ENCODE assay signal across 10 cellular contexts in genomic region chr19:15101479-15102082, GRCh38. TPM values are rescaled to one million over a fixed set of nuclear protein-coding genes. Genes with fewer than 3 reads are reported as not detected.
A peak's percentile ranks its signal among the peaks of the same experiment; 100 is the strongest.
DNase-seq lines count a peak whose midpoint lies in the region; ATAC-seq and TF ChIP-seq lines count a peak whose summit lies in the region.
"Had no signal": no experiment of that assay in that cellular context is flagged by ENCODE, and none has a peak within 500 bp of the region (broad histone marks: within the 10 kb centered on the region; RNA-seq: fewer than 3 reads in every experiment).

No MANE protein-coding gene starts in this region.

- H3K4me3 Mint-ChIP-seq in activated T-helper 1 cell treated with anti-CD3 and anti-CD28 coated beads, Interleukin-12 subunit alpha, Interleukin-12 subunit beta, Interleukin-2, Interleukin-4 antibody, amounts not matched to agents 30 ng/mL and 10 ng/mL and 1 ng/mL, durations not matched to agents 14 hours and 24 hours and 36 hours = no peak overlapping the region
- H3K4me3 Mint-ChIP-seq: stimulated activated naive B cell treated with anti-CD40 and anti-IgM and Interleukin-4, amounts not matched to agents 10 μg/mL and 1 μg/mL and 100 μg/mL, for 72 hours had no signal

- no peak overlapping the region for H3K27ac Mint-ChIP-seq in activated T-helper 1 cell treated with anti-CD3 and anti-CD28 coated beads, Interleukin-12 subunit alpha, Interleukin-12 subunit beta, Interleukin-2, Interleukin-4 antibody, amounts not matched to agents 30 ng/mL and 10 ng/mL and 1 ng/mL, durations not matched to agents 14 hours and 24 hours and 36 hours
- H3K27ac Mint-ChIP-seq: stimulated activated naive B cell treated with anti-CD40 and anti-IgM and Interleukin-4, amounts not matched to agents 10 μg/mL and 1 μg/mL and 100 μg/mL, for 72 hours had no signal

- H4K20me1 ChIP-seq in OCI-LY1 (ENCODE audit: insufficient read depth, low read length) = no peaks in the 10 kb centered on the region
- H4K20me1 ChIP-seq: BLaER1 had no signal

- H3K27me3 ChIP-seq in OCI-LY1 (ENCODE audit: insufficient read depth, low read length) (no peaks in the 10 kb centered on the region; the same call in 1 of the 2 replicates), heart right ventricle (peaks cover 0 to 8% (median 0%) of the 10 kb centered on the region in 7 donors)
- H3K27me3 ChIP-seq: BLaER1 had no signal

- H3F3A ChIP-seq in OCI-LY1 (ENCODE audit: insufficient read depth, low read length) = no peaks in the 10 kb centered on the region

- intact Hi-C loops in activated T-helper 1 cell treated with anti-CD3 and anti-CD28 coated beads, Interleukin-12 subunit alpha, Interleukin-12 subunit beta, Interleukin-2, Interleukin-4 antibody, amounts not matched to agents 30 ng/mL and 10 ng/mL and 1 ng/mL, durations not matched to agents 14 hours and 24 hours and 36 hours (cut with micrococcal nuclease) = loop anchor here (1.0 to 10.0 kb wide), 2 partner anchors 49 to 133 kb away; partner anchors contain the start of gene EPHX3
- intact Hi-C loops in heart right ventricle (cut with DNase I) = loop anchor here in 8 of 10 donors (1.0 to 10.0 kb wide), 7 partner anchors 36 to 353 kb away; no protein-coding TSS in a partner anchor

- H3K4me3 ChIP-seq in OCI-LY1 (ENCODE audit: low read depth, low read length, poor library complexity, severe bottlenecking) = no peak overlapping the region
- H3K4me3 ChIP-seq in heart right ventricle = no peak overlapping the region
- H3K4me3 ChIP-seq: BLaER1 had no signal

- 63 to 66% methylated on average over 3 of the region's 3 CpGs for WGBS in heart right ventricle, 2 donors

- no peaks in the 10 kb centered on the region for H3K9me2 ChIP-seq in OCI-LY1 (ENCODE audit: low read depth, low read length)

- H3K79me2 ChIP-seq in OCI-LY1 (ENCODE audit: insufficient read depth, low read length) = no peaks in the 10 kb centered on the region

- H3K9me3 ChIP-seq in OCI-LY1 (ENCODE audit: low read length) (no peaks in the 10 kb centered on the region), heart right ventricle (peaks cover 0 to 36% (median 16%) of the 10 kb centered on the region in 11 donors)

- H3K36me3 Mint-ChIP-seq in activated T-helper 1 cell treated with anti-CD3 and anti-CD28 coated beads, Interleukin-12 subunit alpha, Interleukin-12 subunit beta, Interleukin-2, Interleukin-4 antibody, amounts not matched to agents 30 ng/mL and 10 ng/mL and 1 ng/mL, durations not matched to agents 14 hours and 24 hours and 36 hours (ENCODE audit: low read depth) = peaks cover 7% of the 10 kb centered on the region

- H3K9ac ChIP-seq in OCI-LY1 (ENCODE audit: low read length) = no peak overlapping the region
- H3K9ac ChIP-seq: BLaER1 had no signal

- H3K4me1 ChIP-seq in OCI-LY1 (ENCODE audit: insufficient read depth, low read length, severe bottlenecking) (no peaks in the 10 kb centered on the region), heart right ventricle (peaks cover 0 to 11% (median 0%) of the 10 kb centered on the region in 9 donors)
- H3K4me1 ChIP-seq: BLaER1 had no signal

- H3K4me2 ChIP-seq in OCI-LY1 (ENCODE audit: low read length) = no peak overlapping the region
- H3K4me2 ChIP-seq: BLaER1 had no signal

- H3K9me3 Mint-ChIP-seq in activated T-helper 1 cell treated with anti-CD3 and anti-CD28 coated beads, Interleukin-12 subunit alpha, Interleukin-12 subunit beta, Interleukin-2, Interleukin-4 antibody, amounts not matched to agents 30 ng/mL and 10 ng/mL and 1 ng/mL, durations not matched to agents 14 hours and 24 hours and 36 hours = peaks cover 19% of the 10 kb centered on the region

- peak; percentile 1 for DNase-seq in NCI-H1092 treated with DMSO at 0.1 percent for 48 hours (lab: John Stamatoyannopoulos, UW)
- no peak for DNase-seq in NCI-H1092 (lab: John Stamatoyannopoulos, UW)
- DNase-seq in activated T-helper 1 cell treated with anti-CD3 and anti-CD28 coated beads, Interleukin-12 subunit alpha, Interleukin-12 subunit beta, Interleukin-2, Interleukin-4 antibody, amounts not matched to agents 30 ng/mL and 10 ng/mL and 1 ng/mL, durations not matched to agents 14 hours and 24 hours and 36 hours (ENCODE audit: low spot score) = peak; percentile 29
- DNase-seq in heart right ventricle = no peak
- DNase-seq in stimulated activated CD4-positive, alpha-beta T cell treated with anti-CD3 and anti-CD28 coated beads, Interleukin-1b, Interleukin-23, amount 100 ng/mL, for 48 hours = peak; percentile 60
- DNase-seq: stimulated activated naive B cell treated with anti-CD40 and anti-IgM and Interleukin-4, amounts not matched to agents 10 μg/mL and 1 μg/mL and 100 μg/mL, for 72 hours had no signal

- H3K36me3 ChIP-seq in OCI-LY1 (ENCODE audit: insufficient read depth, low read length) (no peaks in the 10 kb centered on the region), heart right ventricle (no peaks in the 10 kb centered on the region)
- H3K36me3 ChIP-seq: BLaER1 had no signal

- peaks cover 14% of the 10 kb centered on the region for H3K27me3 Mint-ChIP-seq in activated T-helper 1 cell treated with anti-CD3 and anti-CD28 coated beads, Interleukin-12 subunit alpha, Interleukin-12 subunit beta, Interleukin-2, Interleukin-4 antibody, amounts not matched to agents 30 ng/mL and 10 ng/mL and 1 ng/mL, durations not matched to agents 14 hours and 24 hours and 36 hours (ENCODE audit: insufficient read depth)

- ATAC-seq in heart right ventricle = peak; percentile 41 to 79 (median 62)
- no peak for ATAC-seq in HG03354 (IDR thresholded peaks at IDR 0.05; ENCODE audit: poor library complexity, severe bottlenecking, unreplicated experiment)
- ATAC-seq in HG03565 (IDR thresholded peaks at IDR 0.05; ENCODE audit: unreplicated experiment) = no peak

- H3K27ac ChIP-seq in OCI-LY1 (ENCODE audit: low read depth, low read length, poor library complexity, severe bottlenecking) = no peak overlapping the region
- H3K27ac ChIP-seq in heart right ventricle = peak overlapping the region in 2 of 10 donors; percentile 34 to 44
- H3K27ac ChIP-seq: BLaER1 had no signal

- H2AFZ ChIP-seq in OCI-LY1 (ENCODE audit: low read length) = no peak overlapping the region

- no peaks in the 10 kb centered on the region for H3K4me1 Mint-ChIP-seq in activated T-helper 1 cell treated with anti-CD3 and anti-CD28 coated beads, Interleukin-12 subunit alpha, Interleukin-12 subunit beta, Interleukin-2, Interleukin-4 antibody, amounts not matched to agents 30 ng/mL and 10 ng/mL and 1 ng/mL, durations not matched to agents 14 hours and 24 hours and 36 hours (ENCODE audit: low read depth)

- TF ChIP-seq CTCF in OCI-LY1 (IDR thresholded peaks at IDR 0.05; ENCODE audit: low read length) (peak; percentile 72), heart right ventricle (IDR thresholded peaks at IDR 0.05) (peak; percentile 46 to 77 (median 75))

RNA-seq across cellular contexts. Expression of gene SYDE1, which starts 5.6 kb away (rescaled TPM):
- total RNA-seq in activated T-helper 1 cell treated with anti-CD3 and anti-CD28 coated beads, Interleukin-12 subunit alpha, Interleukin-12 subunit beta, Interleukin-2, Interleukin-4 antibody, amounts not matched to agents 30 ng/mL and 10 ng/mL and 1 ng/mL, durations not matched to agents 14 hours and 24 hours and 36 hours = 1.6 and 1.7 TPM in 2 replicates
- 10 to 100 TPM; 11.5 to 17.1 (median 13.1) TPM for total RNA-seq in heart right ventricle
- 10 to 100 TPM in 1 of 2 donors, 1 to 10 TPM in 1; 9.4 to 12.9 TPM for polyA plus RNA-seq in heart right ventricle

RNA-seq across cellular contexts. Expression of gene OR1I1, which starts 19.6 kb away (rescaled TPM):
- total RNA-seq in activated T-helper 1 cell treated with anti-CD3 and anti-CD28 coated beads, Interleukin-12 subunit alpha, Interleukin-12 subunit beta, Interleukin-2, Interleukin-4 antibody, amounts not matched to agents 30 ng/mL and 10 ng/mL and 1 ng/mL, durations not matched to agents 14 hours and 24 hours and 36 hours = not detected in 2 replicates
- total RNA-seq in heart right ventricle = not detected
- not detected for polyA plus RNA-seq in heart right ventricle

RNA-seq across cellular contexts. Expression of gene CASP14, which starts 52.3 kb away (rescaled TPM):
- total RNA-seq in activated T-helper 1 cell treated with anti-CD3 and anti-CD28 coated beads, Interleukin-12 subunit alpha, Interleukin-12 subunit beta, Interleukin-2, Interleukin-4 antibody, amounts not matched to agents 30 ng/mL and 10 ng/mL and 1 ng/mL, durations not matched to agents 14 hours and 24 hours and 36 hours = not detected in 2 replicates
- not detected for total RNA-seq in heart right ventricle
- polyA plus RNA-seq in heart right ventricle = not detected

Comparison
In these comparisons a context has a peak if more than half of its experiments do, and no peak if none do; other contexts are left out.
1. DNase-seq: peak in NCI-H1092 treated with DMSO at 0.1 percent for 48 hours (single experiment), activated T-helper 1 cell treated with anti-CD3 and anti-CD28 coated beads, Interleukin-12 subunit alpha, Interleukin-12 subunit beta, Interleukin-2, Interleukin-4 antibody, amounts not matched to agents 30 ng/mL and 10 ng/mL and 1 ng/mL, durations not matched to agents 14 hours and 24 hours and 36 hours (single experiment) and stimulated activated CD4-positive, alpha-beta T cell treated with anti-CD3 and anti-CD28 coated beads, Interleukin-1b, Interleukin-23, amount 100 ng/mL, for 48 hours (single experiment); none in NCI-H1092 (single experiment) and heart right ventricle (0 of 2).
2. ATAC-seq: peak in heart right ventricle (8 of 8); none in HG03354 (single experiment) and HG03565 (single experiment).